8 cellular contexts compared by ENCODE assay signal in the genomic region with DNA sequence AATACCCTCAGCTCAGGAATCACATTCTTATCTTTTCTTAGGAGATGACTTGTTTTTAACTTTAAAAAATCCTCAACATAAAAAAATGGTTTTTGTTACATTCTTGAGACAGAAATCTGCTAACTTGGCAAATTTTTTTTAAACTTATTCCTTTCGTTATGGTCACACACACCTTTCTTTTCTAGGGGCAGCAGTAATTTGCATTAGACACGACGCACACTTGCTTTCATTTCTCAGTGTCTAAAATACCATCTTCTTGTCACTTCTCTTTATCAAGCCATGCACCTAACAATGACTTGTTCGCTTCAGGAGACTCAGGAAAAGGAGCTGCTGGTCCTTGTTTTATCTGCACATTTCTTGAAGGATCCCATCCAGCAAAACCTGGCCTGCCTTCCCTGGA.
DNase-seq lines count a peak whose midpoint lies in the region; ATAC-seq and TF ChIP-seq lines count a peak whose summit lies in the region.

No MANE protein-coding gene starts in this region.

- H3K27me3 ChIP-seq in BLaER1 treated with 17β-estradiol and CSF1 and Interleukin-3, amounts not matched to agents 10 nM and 100 nM: no peaks in the 10 kb centered on the region
- peaks cover 0 to 12% (median 0%) of the 10 kb centered on the region in 9 donors for H3K27me3 ChIP-seq in heart left ventricle

- H3K4me1 ChIP-seq in BLaER1 treated with 17β-estradiol and CSF1 and Interleukin-3, amounts not matched to agents 10 nM and 100 nM: peaks cover 22 to 94% (median 81%) of the 10 kb centered on the region in 10 experiments
- peaks cover 0 to 47% (median 0%) of the 10 kb centered on the region in 12 donors for H3K4me1 ChIP-seq in heart left ventricle

- no peaks in the 10 kb centered on the region for H4K20me1 ChIP-seq in BLaER1 treated with 17β-estradiol and CSF1 and Interleukin-3, amounts not matched to agents 10 nM and 100 nM

- H3K4me2 ChIP-seq in BLaER1 treated with 17β-estradiol and CSF1 and Interleukin-3, amounts not matched to agents 10 nM and 100 nM: peak overlapping the region; percentile 66 to 93 (median 81)

- no peaks in the 10 kb centered on the region for H3K36me3 Mint-ChIP-seq in activated naive CD4-positive, alpha-beta T cell treated with anti-CD3 and anti-CD28 coated beads, Interleukin-2, amount 50 U/mL, for 72 hours

- H3K9me3 ChIP-seq in BLaER1 treated with 17β-estradiol and CSF1 and Interleukin-3, amounts not matched to agents 10 nM and 100 nM (replicated peaks in 1 of 11): peaks cover 0 to 41% (median 14%) of the 10 kb centered on the region in 11 experiments; a peak in 12 of 22 replicates
- H3K9me3 ChIP-seq in heart left ventricle: no peaks in the 10 kb centered on the region

- peak overlapping the region; percentile 22 to 96 (median 89); a peak in 21 of 22 replicates for H3K27ac ChIP-seq in BLaER1 treated with 17β-estradiol and CSF1 and Interleukin-3, amounts not matched to agents 10 nM and 100 nM
- peak overlapping the region in 1 of 12 donors; percentile 84 for H3K27ac ChIP-seq in heart left ventricle

- ATAC-seq in GM19372 (IDR thresholded peaks at IDR 0.05; ENCODE audit: low read depth, unreplicated experiment): peak; percentile 61
- ATAC-seq in HG03196 (IDR thresholded peaks at IDR 0.05; ENCODE audit: unreplicated experiment): peak; percentile 49
- peak in 1 of 2 donors; percentile 10 for ATAC-seq in activated naive CD4-positive, alpha-beta T cell treated with anti-CD3 and anti-CD28 coated beads, Interleukin-2, amount 50 U/mL, for 72 hours
- ATAC-seq in heart left ventricle: no peak

- TF ChIP-seq POLR2A in heart left ventricle (IDR thresholded peaks at IDR 0.05): no peak

- peak overlapping the region; percentile 74 to 79 for H3K27ac Mint-ChIP-seq in activated naive CD4-positive, alpha-beta T cell treated with anti-CD3 and anti-CD28 coated beads, Interleukin-2, amount 50 U/mL, for 72 hours

- DNase-seq in activated naive CD4-positive, alpha-beta T cell treated with anti-CD3 and anti-CD28 coated beads, Interleukin-2, amount 50 U/mL, for 72 hours (ENCODE audit: low spot score in 2 of 2): no peak
- no peak for DNase-seq in SW480 (ENCODE audit: low spot score)
- DNase-seq in NCI-H1436 treated with DMSO at 0.1 percent for 48 hours (lab: John Stamatoyannopoulos, UW): no peak
- no peak for DNase-seq in heart left ventricle
- DNase-seq in NCI-H1417 treated with DMSO at 0.1 percent for 48 hours (lab: John Stamatoyannopoulos, UW): no peak

- peak overlapping the region; percentile 58 to 84 (median 78); a peak in 21 of 22 replicates for H3K9ac ChIP-seq in BLaER1 treated with 17β-estradiol and CSF1 and Interleukin-3, amounts not matched to agents 10 nM and 100 nM

- 56 to 81% (median 62%) methylated on average over 4 of the region's 4 CpGs for WGBS in heart left ventricle, 4 donors

- no peaks in the 10 kb centered on the region for H3K36me3 ChIP-seq in BLaER1 treated with 17β-estradiol and CSF1 and Interleukin-3, amounts not matched to agents 10 nM and 100 nM
- no peaks in the 10 kb centered on the region for H3K36me3 ChIP-seq in heart left ventricle

- peak overlapping the region in 6 of 10 experiments; percentile 6 to 52 (median 34); a peak in 13 of 20 replicates for H3K4me3 ChIP-seq in BLaER1 treated with 17β-estradiol and CSF1 and Interleukin-3, amounts not matched to agents 10 nM and 100 nM
- H3K4me3 ChIP-seq in heart left ventricle: peak overlapping the region in 1 of 12 donors; percentile 31

- H3K9me3 Mint-ChIP-seq in activated naive CD4-positive, alpha-beta T cell treated with anti-CD3 and anti-CD28 coated beads, Interleukin-2, amount 50 U/mL, for 72 hours: peaks cover 0 to 12% of the 10 kb centered on the region in 2 donors

- intact Hi-C loops in heart left ventricle (cut with DNase I): no loop called here

- no peak for TF ChIP-seq CTCF in heart left ventricle (IDR thresholded peaks at IDR 0.05)

Comparison
In these comparisons a context has a peak if more than half of its experiments do, and no peak if none do; other contexts are left out.
1. ATAC-seq: peak in GM19372 (single experiment) and HG03196 (single experiment); none in heart left ventricle (0 of 4).